ENCODE assay signal across 8 cellular contexts in genomic region chr3:177196473-177197040, GRCh38. TPM values are rescaled to one million over a fixed set of nuclear protein-coding genes. Genes with fewer than 3 reads are reported as not detected.
DNase-seq lines count a peak whose midpoint lies in the region; ATAC-seq, FAIRE-seq and TF ChIP-seq lines count a peak whose summit lies in the region.

No MANE protein-coding gene starts in this region.

- TF ChIP-seq POLR2A in GM12878 (IDR thresholded peaks at IDR 0.05; ENCODE audit: low read depth, low read length) (no peak), gastrocnemius medialis (IDR thresholded peaks at IDR 0.05) (no peak)

- POLR2A ChIA-PET in GM12878 (lab: Charles Lee): interaction anchor here (0.6 to 1.7 kb wide), 2 partner anchors 163 to 1873 kb away, joined by 7 to 9 read pairs; no protein-coding TSS in a partner anchor

- FAIRE-seq in GM19239 (lab: Jason Lieb, UNC) (no peak), GM12878 (lab: Jason Lieb, UNC) (no peak)

- SMC1A ChIA-PET in GM12878 (lab: Charles Lee; ENCODE audit: uncharacterized antibody, unreplicated experiment): interaction anchor here (1.1 to 4.3 kb wide), 8 partner anchors 45 to 182 kb away, joined by 3 to 21 read pairs (median 14); no protein-coding TSS in a partner anchor

- H3K79me2 ChIP-seq in GM12878 (ENCODE audit: control insufficient read depth, insufficient read depth, low read length): peaks cover 49% of the 10 kb centered on the region

- WGBS in GM12878 (ENCODE audit: insufficient coverage, insufficient replicate concordance, low lambda C conversion rate, missing lambda C conversion rate): 3% methylated on average over 12 of the region's 42 CpGs

- CTCF ChIA-PET in GM12878 (lab: Yijun Ruan, JAX): interaction anchor here (1.0 to 4.0 kb wide), 3 partner anchors 32 to 51 kb away, joined by 3 to 13 read pairs (median 3); no protein-coding TSS in a partner anchor

- peak; percentile 6 for ATAC-seq in GM12878
- ATAC-seq in gastrocnemius medialis: peak; percentile 13
- no peak for ATAC-seq in HG03521 (IDR thresholded peaks at IDR 0.05; ENCODE audit: unreplicated experiment)

- no TSS peak for BruUV-seq in GM12878 (replicated peaks; lab: Mats Ljungman, UMichigan)

- no peaks in the 10 kb centered on the region for H3K27me3 ChIP-seq in BLaER1 treated with 17β-estradiol and CSF1 and Interleukin-3, amounts not matched to agents 10 nM and 100 nM
- H3K27me3 ChIP-seq in SJCRH30 (no peaks in the 10 kb centered on the region), GM12878 (replicated peaks in 1 of 2; ENCODE audit: control insufficient read depth in 2 of 2, insufficient read depth in 2 of 2, low read length in 1 of 2) (no peaks in the 10 kb centered on the region), iPS-15b (ENCODE audit: control insufficient read depth, insufficient read depth, low read length) (no peaks in the 10 kb centered on the region), gastrocnemius medialis (no peaks in the 10 kb centered on the region)

- H3K4me2 ChIP-seq in BLaER1 treated with 17β-estradiol and CSF1 and Interleukin-3, amounts not matched to agents 10 nM and 100 nM: peak overlapping the region; percentile 4 to 97 (median 90); a peak in 17 of 22 replicates
- peak overlapping the region; percentile 46; the same call in 1 of the 2 replicates for H3K4me2 ChIP-seq in GM12878 (ENCODE audit: control insufficient read depth, insufficient read depth)

- intact Hi-C loops in GM12878 (cut with micrococcal nuclease; ENCODE audit: unreplicated experiment): loop anchor here (1.0 to 5.0 kb wide), 5 partner anchors 49 to 252 kb away; no protein-coding TSS in a partner anchor
- intact Hi-C loops in gastrocnemius medialis (cut with DNase I; ENCODE audit: low total_unique reads): loop anchor here (1.0 to 10.0 kb wide), 7 partner anchors 64 to 618 kb away; no protein-coding TSS in a partner anchor

- TF ChIP-seq EP300 in GM12878 (IDR thresholded peaks at IDR 0.05; ENCODE audit: borderline replicate concordance in 1 of 2, control insufficient read depth in 1 of 2, low read depth in 2 of 2, low read length in 2 of 2): no peak

- RAD21 ChIA-PET in GM12878 (lab: Charles Lee; ENCODE audit: unreplicated experiment): interaction anchor here (0.5 to 2.8 kb wide), 6 partner anchors 17 to 164 kb away, joined by 3 to 23 read pairs (median 11); no protein-coding TSS in a partner anchor

- in situ Hi-C loops in GM12878 (cut with MboI): loop anchor here (5.0 kb wide), 1 partner anchor 161 kb away; no protein-coding TSS in a partner anchor
- in situ Hi-C loops in gastrocnemius medialis (cut with MboI; ENCODE audit: low sequenced_read_pairs in 4 of 4): loop anchor here (5.0 to 25.0 kb wide), 6 partner anchors 134 to 588 kb away; no protein-coding TSS in a partner anchor

- TF ChIP-seq RAD21 in GM12878 (IDR thresholded peaks at IDR 0.05; ENCODE audit: insufficient read depth, low read depth, low read length): 0 out of 2 replicates have a peak, but pooled peaks have one; percentile 15

- H3K36me3 ChIP-seq in BLaER1 treated with 17β-estradiol and CSF1 and Interleukin-3, amounts not matched to agents 10 nM and 100 nM: peaks cover 0 to 26% (median 12%) of the 10 kb centered on the region in 11 experiments; a peak in 8 of 22 replicates
- H3K36me3 ChIP-seq in SJCRH30 (peaks cover 3% of the 10 kb centered on the region; the same call in 1 of the 2 replicates), GM12878 (ENCODE audit: control insufficient read depth in 2 of 2, insufficient read depth in 2 of 2, low read length in 1 of 2) (no peaks in the 10 kb centered on the region), iPS-15b (ENCODE audit: control insufficient read depth, insufficient read depth, low read length) (no peaks in the 10 kb centered on the region), gastrocnemius medialis (no peaks in the 10 kb centered on the region)

- peak overlapping the region; percentile 96 to 100 (median 100) for H3K27ac ChIP-seq in BLaER1 treated with 17β-estradiol and CSF1 and Interleukin-3, amounts not matched to agents 10 nM and 100 nM
- H3K27ac ChIP-seq in SJCRH30 (peak overlapping the region; percentile 97), GM12878 (ENCODE audit: control insufficient read depth, insufficient read depth) (peak overlapping the region; percentile 97), gastrocnemius medialis (peak overlapping the region; percentile 94 to 98 (median 96))

- no peaks in the 10 kb centered on the region; a peak in 1 of 22 replicates for H3K9me3 ChIP-seq in BLaER1 treated with 17β-estradiol and CSF1 and Interleukin-3, amounts not matched to agents 10 nM and 100 nM (replicated peaks in 1 of 11)
- no peaks in the 10 kb centered on the region for H3K9me3 ChIP-seq in SJCRH30 (replicated peaks)
- H3K9me3 ChIP-seq in GM12878 (replicated peaks; ENCODE audit: control insufficient read depth, insufficient read depth, low read length): no peaks in the 10 kb centered on the region
- H3K9me3 ChIP-seq in iPS-15b (ENCODE audit: control insufficient read depth, insufficient read depth, low read length): no peaks in the 10 kb centered on the region
- H3K9me3 ChIP-seq in gastrocnemius medialis: no peaks in the 10 kb centered on the region

- no peak for TF ChIP-seq CTCF in GM12878 (IDR thresholded peaks at IDR 0.05 in 2 of 3, conservative IDR thresholded peaks at IDR 0.05 in 1 of 3; ENCODE audit: control insufficient read depth in 2 of 3, extremely low read depth in 1 of 3, insufficient read depth in 1 of 3, low read depth in 3 of 3, low read length in 3 of 3)
- TF ChIP-seq CTCF in gastrocnemius medialis (IDR thresholded peaks at IDR 0.05 in 4 of 5, conservative IDR thresholded peaks at IDR 0.05 in 1 of 5): no peak

- peak overlapping the region; percentile 96 to 100 (median 100) for H3K9ac ChIP-seq in BLaER1 treated with 17β-estradiol and CSF1 and Interleukin-3, amounts not matched to agents 10 nM and 100 nM
- H3K9ac ChIP-seq in GM12878 (ENCODE audit: control insufficient read depth, insufficient read depth, low read length): peak overlapping the region; percentile 94
- peak overlapping the region; percentile 96 for H3K9ac ChIP-seq in iPS-15b (ENCODE audit: low read depth, low read length)

- DNase-seq in GM19239 (ENCODE audit: insufficient read length, low spot score) (peak; percentile 46), SJCRH30 (peak; percentile 38 to 56), GM12878 (ENCODE audit: low read depth, low spot score) (no peak), gastrocnemius medialis (peak; percentile 9 to 43), foreskin melanocyte (no peak)

- H4K20me1 ChIP-seq in BLaER1 treated with 17β-estradiol and CSF1 and Interleukin-3, amounts not matched to agents 10 nM and 100 nM: peaks cover 14 to 43% (median 34%) of the 10 kb centered on the region in 11 experiments; a peak in 21 of 22 replicates
- no peaks in the 10 kb centered on the region for H4K20me1 ChIP-seq in GM12878 (ENCODE audit: control insufficient read depth, insufficient read depth)

- peak overlapping the region; percentile 72 to 96 (median 87) for H3K4me3 ChIP-seq in BLaER1 treated with 17β-estradiol and CSF1 and Interleukin-3, amounts not matched to agents 10 nM and 100 nM
- H3K4me3 ChIP-seq in SJCRH30 (peak overlapping the region; percentile 95), GM12878 (peak overlapping the region; percentile 99), iPS-15b (ENCODE audit: low read depth, low read length) (peak overlapping the region; percentile 92), gastrocnemius medialis (peak overlapping the region; percentile 72 to 92 (median 84))

- H3K4me1 ChIP-seq in BLaER1 treated with 17β-estradiol and CSF1 and Interleukin-3, amounts not matched to agents 10 nM and 100 nM: peaks cover 57 to 70% (median 63%) of the 10 kb centered on the region in 10 experiments
- peaks cover 7% of the 10 kb centered on the region; the same call in 1 of the 2 replicates for H3K4me1 ChIP-seq in SJCRH30
- peaks cover 10% of the 10 kb centered on the region for H3K4me1 ChIP-seq in GM12878 (ENCODE audit: control insufficient read depth, insufficient read depth, low read length)
- H3K4me1 ChIP-seq in iPS-15b (ENCODE audit: control insufficient read depth, insufficient read depth, low read length): peaks cover 23% of the 10 kb centered on the region
- H3K4me1 ChIP-seq in gastrocnemius medialis: peaks cover 20 to 21% of the 10 kb centered on the region in 2 donors

- peak overlapping the region; percentile 30 for H2AFZ ChIP-seq in GM12878 (ENCODE audit: control insufficient read depth, low read depth, low read length)

TF ChIP-seq in GM12878, 131 proteins besides CTCF, POLR2A, EP300 and RAD21 (continues in another document):
- peak; percentile 80 to 91 for TF ChIP-seq BHLHE40 (IDR thresholded peaks at IDR 0.05; ENCODE audit: borderline replicate concordance in 1 of 2, low read depth in 2 of 2, low read length in 1 of 2)

RNA-seq across cellular contexts. Expression of gene TBL1XR1, which starts 0.7 kb away (rescaled TPM):
- total RNA-seq in SJCRH30 (2014; rRNA removed; shearing (Covaris generic)): 153 and 161 TPM in 2 replicates
- 54.8 and 56.7 TPM in 2 replicates for total RNA-seq in GM12878 (2013; cell fraction: nucleolus; rRNA removed)
- total RNA-seq in GM12878 (2014; rRNA removed) (60.6 and 68.7 TPM in 2 replicates), GM12878 (2014; rRNA removed; fragmentation: Illumina TruSeq; extraction: Trizol) (72.2 and 78.9 TPM in 2 replicates), GM12878 (2021) (114 and 126 TPM in 2 replicates), gastrocnemius medialis (10 to 100 TPM; 35.9 to 77.8 (median 49.2) TPM)
- polyA plus RNA-seq in GM12878 (2011; ENCODE audit: low read depth): 13.5 TPM
- polyA plus RNA-seq in GM12878 (2011; rRNA removed) (115 and 133 TPM in 2 replicates), GM12878 (2014; fragmentation: Illumina TruSeq; extraction: Trizol) (41.9 and 53.2 TPM in 2 replicates), GM12878 (2014; fragmentation: Nextera tagmentation; extraction: Ambion mirVana) (10 to 100 TPM; 13.0 to 77.5 TPM), GM12878 (2014; rRNA removed) (39.6 and 46.8 TPM in 2 replicates), GM12878 (2016; fragmentation: Nextera tagmentation; extraction: Ambion mirVana) (10 to 100 TPM; 56.8 to 60.1 TPM)
- 27.6 and 44.4 TPM in 2 replicates for polyA plus RNA-seq in GM12878 (2011; cell fraction: cytosol; rRNA removed)
- 55.1 and 55.3 TPM in 2 replicates for polyA plus RNA-seq in GM12878 (2011; cell fraction: nucleus; rRNA removed)
- polyA plus RNA-seq in GM12878 (2012): 31.5 and 35.2 TPM in 2 replicates
- polyA minus RNA-seq in GM12878 (2011; rRNA and poly(A)+ RNA removed): 233 and 383 TPM in 2 replicates
- 109 and 146 TPM in 2 replicates for polyA minus RNA-seq in GM12878 (2011; cell fraction: cytosol; rRNA and poly(A)+ RNA removed)
- 58.4 and 117 TPM in 2 replicates for polyA minus RNA-seq in GM12878 (2011; cell fraction: nucleus; rRNA and poly(A)+ RNA removed)

Comparison
In these comparisons a context has a peak if more than half of its experiments do, and no peak if none do; other contexts are left out.
1. DNase-seq: peak in GM19239 (single experiment), SJCRH30 (2 of 2) and gastrocnemius medialis (2 of 2); none in GM12878 (single experiment) and foreskin melanocyte (single experiment).
2. Peak in every context shown above with its lines, with median percentiles within 50 percentile points of each other: H3K27ac ChIP-seq, H3K4me3 ChIP-seq and H3K9ac ChIP-seq.